ENCODE assay signal across 8 cellular contexts in genomic region chr1:196355206-196355786, GRCh38.
DNase-seq lines count a peak whose midpoint lies in the region; ATAC-seq, FAIRE-seq and TF ChIP-seq lines count a peak whose summit lies in the region.

No MANE protein-coding gene starts in this region.

- H4K91ac ChIP-seq in IMR-90 (ENCODE audit: insufficient read depth, low read depth, low read length) = no peak overlapping the region

- H3K36me3 ChIP-seq in IMR-90 (ENCODE audit: control insufficient read depth, insufficient read depth, low read length) = no peaks in the 10 kb centered on the region
- H3K36me3 ChIP-seq in HepG2 (replicated peaks in 1 of 2; ENCODE audit: control insufficient read depth in 1 of 2, insufficient read depth in 2 of 2, low read length in 2 of 2) = no peaks in the 10 kb centered on the region

- H2BK15ac ChIP-seq in IMR-90 (ENCODE audit: low read depth, low read length) = no peak overlapping the region

- peak; percentile 4 to 7 for DNase-seq in AML-193 (lab: John Stamatoyannopoulos, UW)
- peak; percentile 25 for DNase-seq in IMR-90
- peak; percentile 30 for DNase-seq in amniotic epithelial cell (ENCODE audit: low read depth)
- DNase-seq in HepG2 (ENCODE audit: low spot score) = peak; percentile 3
- no peak for DNase-seq in NCI-H2107 (lab: John Stamatoyannopoulos, UW)
- no peak for DNase-seq in activated T-helper 2 cell treated with anti-CD3 and anti-CD28 coated beads, Interferon-gamma antibody, Interleukin-2, Interleukin-4, amounts not matched to agents 10 μg/mL and 5 μg/mL and 100 μg/mL, durations not matched to agents 14 hours and 24 hours and 36 hours (ENCODE audit: low spot score)
- DNase-seq in NCI-H226 = no peak

- TF ChIP-seq POLR2A in IMR-90 (IDR thresholded peaks at IDR 0.05; ENCODE audit: low read depth, low read length) (no peak), HepG2 (IDR thresholded peaks at IDR 0.05; ENCODE audit: insufficient read depth in 1 of 2, low read depth in 2 of 2, low read length in 2 of 2) (no peak)

- H3K14ac ChIP-seq in IMR-90 (replicated peaks; ENCODE audit: low read depth, low read length) = no peak overlapping the region

- no CpG with 5 or more reads among the region's 3 CpGs for WGBS in IMR-90 (ENCODE audit: extremely low coverage in 2 of 2, insufficient read length in 1 of 2), 2 experiments
- 6% methylated on average over 3 of the region's 3 CpGs for WGBS in HepG2 (ENCODE audit: low lambda C conversion rate)

- BruUV-seq in IMR-90 (replicated peaks; lab: Mats Ljungman, UMichigan) = no TSS peak
- no TSS peak for BruUV-seq in HepG2 (replicated peaks; lab: Mats Ljungman, UMichigan)

- no peak overlapping the region for H2BK5ac ChIP-seq in IMR-90 (ENCODE audit: low read depth, low read length, poor library complexity, severe bottlenecking)

- no peak overlapping the region for H2BK120ac ChIP-seq in IMR-90 (ENCODE audit: low read depth, low read length)

- ATAC-seq in IMR-90 (ENCODE audit: low read depth) (no peak), HepG2 (no peak), HG03378 (IDR thresholded peaks at IDR 0.05; ENCODE audit: unreplicated experiment) (no peak)

- H3K4me3 ChIP-seq in IMR-90 (ENCODE audit: insufficient read depth, low read depth, low read length) (no peak overlapping the region), HepG2 (replicated peaks in 1 of 3; ENCODE audit: insufficient read depth in 1 of 3, low read depth in 2 of 3, low read length in 3 of 3) (no peak overlapping the region)

- no peak overlapping the region for H4K5ac ChIP-seq in IMR-90 (ENCODE audit: low read depth, low read length)

- no peaks in the 10 kb centered on the region for H3K79me2 ChIP-seq in HepG2 (ENCODE audit: insufficient read depth, low read length)

- intact Hi-C loops in IMR-90 (cut with micrococcal nuclease) (loop anchor here (1.0 to 5.0 kb wide), 2 partner anchors 33 to 306 kb away; no protein-coding TSS in a partner anchor), HepG2 (cut with micrococcal nuclease; ENCODE audit: unreplicated experiment) (loop anchor here (1.0 kb wide), 1 partner anchor 306 kb away; no protein-coding TSS in a partner anchor)
- intact Hi-C loops in activated T-helper 2 cell treated with anti-CD3 and anti-CD28 coated beads, Interferon-gamma antibody, Interleukin-2, Interleukin-4, amounts not matched to agents 10 μg/mL and 5 μg/mL and 100 μg/mL, durations not matched to agents 14 hours and 24 hours and 36 hours (cut with micrococcal nuclease) = no loop called here

- H2BK20ac ChIP-seq in IMR-90 (ENCODE audit: low read depth, low read length) = no peak overlapping the region

- H2AK9ac ChIP-seq in IMR-90 (replicated peaks; ENCODE audit: low read depth, low read length, poor library complexity) = no peak overlapping the region

- H3K27me3 Mint-ChIP-seq in activated T-helper 2 cell treated with anti-CD3 and anti-CD28 coated beads, Interferon-gamma antibody, Interleukin-2, Interleukin-4, amounts not matched to agents 10 μg/mL and 5 μg/mL and 100 μg/mL, durations not matched to agents 14 hours and 24 hours and 36 hours (ENCODE audit: low read depth) = no peaks in the 10 kb centered on the region

- no peak overlapping the region for H3K27ac Mint-ChIP-seq in activated T-helper 2 cell treated with anti-CD3 and anti-CD28 coated beads, Interferon-gamma antibody, Interleukin-2, Interleukin-4, amounts not matched to agents 10 μg/mL and 5 μg/mL and 100 μg/mL, durations not matched to agents 14 hours and 24 hours and 36 hours

- H3K79me1 ChIP-seq in IMR-90 (ENCODE audit: low read depth in 1 of 2, low read length in 2 of 2) = no peaks in the 10 kb centered on the region

- H3K18ac ChIP-seq in IMR-90 (ENCODE audit: low read depth, low read length) = no peak overlapping the region

- no peak overlapping the region for H3K56ac ChIP-seq in IMR-90 (ENCODE audit: extremely low read depth, insufficient read depth, low read length)

- no peak overlapping the region for H3K4ac ChIP-seq in IMR-90 (ENCODE audit: low read depth, low read length)

- in situ Hi-C loops in IMR-90 (cut with MboI; ENCODE audit: low sequenced_read_pairs) (no loop called here), HepG2 (cut with HindIII; ENCODE audit: extremely low pct_ligation_motif_present, low pct_unique_long_range_greater_than_20kb) (no loop called here)

- TF ChIP-seq CTCF in IMR-90 (conservative IDR thresholded peaks at IDR 0.05; ENCODE audit: low read depth, low read length) = peak; percentile 61
- TF ChIP-seq CTCF in HepG2 (CRISPR knock-in tag; IDR thresholded peaks at IDR 0.05) = peak; percentile 59

- no peak overlapping the region for H3K23ac ChIP-seq in IMR-90 (ENCODE audit: low read depth, low read length)

- POLR2A ChIA-PET in IMR-90 (lab: Charles Lee; ENCODE audit: unreplicated experiment) (no interaction called here), HepG2 (lab: Yijun Ruan, JAX) (no interaction called here)

- H3K4me1 Mint-ChIP-seq in activated T-helper 2 cell treated with anti-CD3 and anti-CD28 coated beads, Interferon-gamma antibody, Interleukin-2, Interleukin-4, amounts not matched to agents 10 μg/mL and 5 μg/mL and 100 μg/mL, durations not matched to agents 14 hours and 24 hours and 36 hours (ENCODE audit: low read depth) = no peaks in the 10 kb centered on the region

- no peak overlapping the region for H3K4me3 Mint-ChIP-seq in activated T-helper 2 cell treated with anti-CD3 and anti-CD28 coated beads, Interferon-gamma antibody, Interleukin-2, Interleukin-4, amounts not matched to agents 10 μg/mL and 5 μg/mL and 100 μg/mL, durations not matched to agents 14 hours and 24 hours and 36 hours (ENCODE audit: low read depth)

- CTCF ChIA-PET in IMR-90 (lab: Yijun Ruan, JAX) (interaction anchor here (0.6 to 2.4 kb wide), 5 partner anchors 10 to 306 kb away, joined by 3 to 9 read pairs (median 4); no protein-coding TSS in a partner anchor), HepG2 (lab: Yijun Ruan, JAX; ENCODE audit: low intra/inter-chr PET ratio, low total read pairs) (interaction anchor here (1.0 to 2.8 kb wide), 2 partner anchors 18 to 306 kb away, joined by 3 to 13 read pairs; no protein-coding TSS in a partner anchor)

- TF ChIP-seq RAD21 in IMR-90 (IDR thresholded peaks at IDR 0.05; ENCODE audit: low read length) = peak; percentile 59
- TF ChIP-seq RAD21 in HepG2 (CRISPR knock-in tag; IDR thresholded peaks at IDR 0.05) = 0 out of 2 replicates have a peak, but pooled peaks have one; percentile 40

- no peak overlapping the region for H3K27ac ChIP-seq in IMR-90 (ENCODE audit: insufficient read depth, low read length)
- H3K27ac ChIP-seq in HepG2 (ENCODE audit: extremely low read length, insufficient read depth, low read length) = no peak overlapping the region

- H3K4me2 ChIP-seq in IMR-90 (ENCODE audit: low read depth, low read length) = no peak overlapping the region
- H3K4me2 ChIP-seq in HepG2 (ENCODE audit: low read depth, low read length) = no peak overlapping the region

- no peaks in the 10 kb centered on the region for H3K9me1 ChIP-seq in IMR-90 (ENCODE audit: insufficient read depth, low read length)

- H3K4me1 ChIP-seq in IMR-90 (ENCODE audit: control insufficient read depth, insufficient read depth, low read length) = no peaks in the 10 kb centered on the region
- no peaks in the 10 kb centered on the region for H3K4me1 ChIP-seq in HepG2 (ENCODE audit: insufficient read depth, low read length)

- H4K8ac ChIP-seq in IMR-90 (ENCODE audit: low read depth in 2 of 2, low read length in 2 of 2) = no peak overlapping the region

- dilution Hi-C loops in IMR-90 (cut with HindIII; ENCODE audit: low sequenced_read_pairs, unreplicated experiment) = no loop called here

- FAIRE-seq in HepG2 (lab: Jason Lieb, UNC) = no peak

- TF ChIP-seq EP300 in HepG2 (IDR thresholded peaks at IDR 0.05; ENCODE audit: low read depth in 2 of 2, low read length in 2 of 2) (no peak), HepG2 (CRISPR knock-in tag; IDR thresholded peaks at IDR 0.05; ENCODE audit: borderline replicate concordance) (no peak)

- H3K27me3 ChIP-seq in IMR-90 (ENCODE audit: control insufficient read depth, insufficient read depth, low read length) = no peaks in the 10 kb centered on the region
- H3K27me3 ChIP-seq in HepG2 (ENCODE audit: control insufficient read depth in 1 of 2, insufficient read depth in 2 of 2, low read length in 2 of 2) = no peaks in the 10 kb centered on the region

- H3K9me3 ChIP-seq in IMR-90 (ENCODE audit: control insufficient read depth, insufficient read depth, low read length) (no peaks in the 10 kb centered on the region), HepG2 (ENCODE audit: low read length) (no peaks in the 10 kb centered on the region)

- no peak overlapping the region for H2AK5ac ChIP-seq in IMR-90 (ENCODE audit: low read depth, low read length)

- H4K20me1 ChIP-seq in IMR-90 (ENCODE audit: insufficient read depth, low read length) = no peaks in the 10 kb centered on the region
- no peaks in the 10 kb centered on the region for H4K20me1 ChIP-seq in HepG2 (ENCODE audit: insufficient read depth, low read length)

- no peak overlapping the region for H3K9ac ChIP-seq in IMR-90 (ENCODE audit: low read depth, low read length)
- H3K9ac ChIP-seq in HepG2 (ENCODE audit: insufficient read depth, low read depth, low read length) = no peak overlapping the region

- no peak overlapping the region for H2AFZ ChIP-seq in IMR-90 (replicated peaks; ENCODE audit: low read length, poor library complexity)
- no peak overlapping the region for H2AFZ ChIP-seq in HepG2 (ENCODE audit: low read length)

- H3K9me3 Mint-ChIP-seq in activated T-helper 2 cell treated with anti-CD3 and anti-CD28 coated beads, Interferon-gamma antibody, Interleukin-2, Interleukin-4, amounts not matched to agents 10 μg/mL and 5 μg/mL and 100 μg/mL, durations not matched to agents 14 hours and 24 hours and 36 hours = no peaks in the 10 kb centered on the region

- H3K36me3 Mint-ChIP-seq in activated T-helper 2 cell treated with anti-CD3 and anti-CD28 coated beads, Interferon-gamma antibody, Interleukin-2, Interleukin-4, amounts not matched to agents 10 μg/mL and 5 μg/mL and 100 μg/mL, durations not matched to agents 14 hours and 24 hours and 36 hours (ENCODE audit: low read depth) = no peaks in the 10 kb centered on the region

TF ChIP-seq in IMR-90, 13 proteins besides CTCF, POLR2A, EP300 and RAD21 (continues in another document):
- TF ChIP-seq SMC3 (IDR thresholded peaks at IDR 0.05; ENCODE audit: low read depth, low read length) = peak; percentile 61

TF ChIP-seq in HepG2, 621 proteins besides CTCF, POLR2A, EP300 and RAD21:
- TF ChIP-seq SP140L (CRISPR knock-in tag; IDR thresholded peaks at IDR 0.05; ENCODE audit: borderline replicate concordance) (no peak), ZFYVE20 (CRISPR knock-in tag; IDR thresholded peaks at IDR 0.05; ENCODE audit: borderline replicate concordance, low read depth) (no peak), SMC3 (IDR thresholded peaks at IDR 0.05; ENCODE audit: low read length) (peak; percentile 80), STAG1 (CRISPR knock-in tag; IDR thresholded peaks at IDR 0.05) (peak; percentile 79), MIXL1 (CRISPR knock-in tag; IDR thresholded peaks at IDR 0.05) (0 out of 2 replicates have a peak, but pooled peaks have one; percentile 40), ETV6 (CRISPR knock-in tag; conservative IDR thresholded peaks at IDR 0.05) (no peak)
TF ChIP-seq in HepG2: peak in this region for 3.

Comparison
In these comparisons a context has a peak if more than half of its experiments do, and no peak if none do; other contexts are left out.
1. DNase-seq: peak in AML-193 (2 of 2), IMR-90 (single experiment), amniotic epithelial cell (single experiment) and HepG2 (single experiment); none in NCI-H2107 (single experiment), activated T-helper 2 cell treated with anti-CD3 and anti-CD28 coated beads, Interferon-gamma antibody, Interleukin-2, Interleukin-4, amounts not matched to agents 10 μg/mL and 5 μg/mL and 100 μg/mL, durations not matched to agents 14 hours and 24 hours and 36 hours (single experiment) and NCI-H226 (single experiment).